1 cellular context compared by ENCODE assay signal in genomic region chr1:11054666-11055065, GRCh38.
TF ChIP-seq lines count a peak whose summit lies in the region.

No MANE protein-coding gene starts in this region.

TF ChIP-seq in K562, 482 proteins besides CTCF, POLR2A, EP300 and RAD21:
- TF ChIP-seq LEF1 (IDR thresholded peaks at IDR 0.05) (no peak), RBFOX2 (IDR thresholded peaks at IDR 0.05; ENCODE audit: low read depth, low read length) (peak; percentile 26; the same call in 1 of the 2 replicates)
